Comparison of ENCODE assay signal across 8 cellular contexts in the genomic region with DNA sequence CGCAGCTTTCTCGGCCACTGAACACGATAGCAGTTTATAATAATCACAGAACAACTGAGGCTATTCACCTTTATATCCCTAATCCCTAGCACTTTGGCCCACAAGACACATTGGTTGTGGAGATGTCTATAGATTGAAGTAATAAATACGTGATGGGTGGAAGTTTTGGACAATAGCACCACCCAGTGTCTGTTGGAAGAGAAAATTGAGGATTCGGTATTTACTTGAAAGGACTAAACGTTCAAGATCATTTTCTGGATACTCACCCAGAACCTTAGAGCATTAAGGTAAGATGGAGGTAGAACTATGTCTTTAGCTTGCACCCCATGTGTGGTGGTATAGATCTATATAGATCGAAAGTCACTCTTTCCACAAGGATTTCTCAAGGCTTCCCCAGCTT. TPM values are rescaled to one million over a fixed set of nuclear protein-coding genes. Genes with fewer than 3 reads are reported as not detected.
A peak's percentile ranks its signal among the peaks of the same experiment; 100 is the strongest.
DNase-seq lines count a peak whose midpoint lies in the region; ATAC-seq and TF ChIP-seq lines count a peak whose summit lies in the region.

No MANE protein-coding gene starts in this region.

- H3K36me3 Mint-ChIP-seq in activated naive CD4-positive, alpha-beta T cell treated with anti-CD3 and anti-CD28 coated beads, Interleukin-2, amount 50 U/mL, for 72 hours: no peaks in the 10 kb centered on the region

- no peaks in the 10 kb centered on the region for H3K27me3 ChIP-seq in cardiac muscle cell
- no peaks in the 10 kb centered on the region for H3K27me3 ChIP-seq in upper lobe of right lung

- H3K9me3 ChIP-seq in cardiac muscle cell (ENCODE audit: low read depth) (no peaks in the 10 kb centered on the region), upper lobe of right lung (no peaks in the 10 kb centered on the region)

- TF ChIP-seq CTCF in cardiac muscle cell (IDR thresholded peaks at IDR 0.05; ENCODE audit: low read depth, low read length): peak; percentile 13
- peak; percentile 22 for TF ChIP-seq CTCF in epithelial cell of proximal tubule (conservative IDR thresholded peaks at IDR 0.05; ENCODE audit: low read depth, low read length)
- TF ChIP-seq CTCF in upper lobe of right lung (IDR thresholded peaks at IDR 0.05): peak; percentile 10

- H3K27ac ChIP-seq in cardiac muscle cell: no peak overlapping the region
- no peak overlapping the region for H3K27ac ChIP-seq in upper lobe of right lung

- H3K36me3 ChIP-seq in cardiac muscle cell (no peaks in the 10 kb centered on the region), upper lobe of right lung (no peaks in the 10 kb centered on the region)

- ATAC-seq in left cardiac atrium (no peak), upper lobe of right lung (no peak), GM19023 (IDR thresholded peaks at IDR 0.05; ENCODE audit: unreplicated experiment) (no peak), GM21737 (IDR thresholded peaks at IDR 0.05; ENCODE audit: unreplicated experiment) (no peak)
- no peak for ATAC-seq in activated naive CD4-positive, alpha-beta T cell treated with anti-CD3 and anti-CD28 coated beads, Interleukin-2, amount 50 U/mL, for 72 hours

- DNase-seq in cardiac muscle cell (ENCODE audit: low read depth in 1 of 2, low spot score in 1 of 2): peak in 1 of 2 donors; percentile 3
- no peak for DNase-seq in left cardiac atrium
- peak; percentile 35 for DNase-seq in NCI-H526 treated with DMSO at 0.1 percent for 48 hours (lab: John Stamatoyannopoulos, UW)
- no peak for DNase-seq in epithelial cell of proximal tubule (ENCODE audit: low read depth)
- DNase-seq in upper lobe of right lung: no peak
- DNase-seq in activated naive CD4-positive, alpha-beta T cell treated with anti-CD3 and anti-CD28 coated beads, Interleukin-2, amount 50 U/mL, for 72 hours (ENCODE audit: low spot score in 2 of 2): no peak

- intact Hi-C loops in left cardiac atrium (cut with DNase I): no loop called here
- intact Hi-C loops in upper lobe of right lung (cut with DNase I): no loop called here

- H3K4me3 ChIP-seq in cardiac muscle cell (no peak overlapping the region), epithelial cell of proximal tubule (ENCODE audit: low read depth, low read length) (no peak overlapping the region), upper lobe of right lung (no peak overlapping the region)

- no peaks in the 10 kb centered on the region for H3K9me3 Mint-ChIP-seq in activated naive CD4-positive, alpha-beta T cell treated with anti-CD3 and anti-CD28 coated beads, Interleukin-2, amount 50 U/mL, for 72 hours

- no peak overlapping the region for H3K27ac Mint-ChIP-seq in activated naive CD4-positive, alpha-beta T cell treated with anti-CD3 and anti-CD28 coated beads, Interleukin-2, amount 50 U/mL, for 72 hours

- no peaks in the 10 kb centered on the region for H3K4me1 ChIP-seq in cardiac muscle cell (ENCODE audit: low read depth)
- H3K4me1 ChIP-seq in upper lobe of right lung: no peaks in the 10 kb centered on the region

RNA-seq across cellular contexts. Expression of a gene that starts 0.8 kb away (rescaled TPM):
- 3.8 and 13.2 TPM in 2 replicates for total RNA-seq in cardiac muscle cell
- 36.7 and 72.9 TPM in 2 replicates for polyA plus RNA-seq in cardiac muscle cell
- total RNA-seq in left cardiac atrium: not detected
- total RNA-seq in epithelial cell of proximal tubule: 26.6 and 62.6 TPM in 2 replicates
- 1.9 TPM for total RNA-seq in upper lobe of right lung
- 1 to 10 TPM in 1 of 2 donors, under 1 TPM in 1; 0.51 to 2.4 TPM for total RNA-seq in activated naive CD4-positive, alpha-beta T cell treated with anti-CD3 and anti-CD28 coated beads, Interleukin-2, amount 50 U/mL, for 72 hours

RNA-seq across cellular contexts. Expression of a gene that starts 45.7 kb away (rescaled TPM):
- total RNA-seq in cardiac muscle cell (0.24 TPM in 1 of 2 replicates, not detected in the other), left cardiac atrium (not detected), epithelial cell of proximal tubule (0.12 TPM in 1 of 2 replicates, not detected in the other), upper lobe of right lung (not detected)
- polyA plus RNA-seq in cardiac muscle cell: not detected in 2 replicates
- not detected for total RNA-seq in activated naive CD4-positive, alpha-beta T cell treated with anti-CD3 and anti-CD28 coated beads, Interleukin-2, amount 50 U/mL, for 72 hours
